Comparison of ENCODE assay signal across 17 cellular contexts in the genomic region with DNA sequence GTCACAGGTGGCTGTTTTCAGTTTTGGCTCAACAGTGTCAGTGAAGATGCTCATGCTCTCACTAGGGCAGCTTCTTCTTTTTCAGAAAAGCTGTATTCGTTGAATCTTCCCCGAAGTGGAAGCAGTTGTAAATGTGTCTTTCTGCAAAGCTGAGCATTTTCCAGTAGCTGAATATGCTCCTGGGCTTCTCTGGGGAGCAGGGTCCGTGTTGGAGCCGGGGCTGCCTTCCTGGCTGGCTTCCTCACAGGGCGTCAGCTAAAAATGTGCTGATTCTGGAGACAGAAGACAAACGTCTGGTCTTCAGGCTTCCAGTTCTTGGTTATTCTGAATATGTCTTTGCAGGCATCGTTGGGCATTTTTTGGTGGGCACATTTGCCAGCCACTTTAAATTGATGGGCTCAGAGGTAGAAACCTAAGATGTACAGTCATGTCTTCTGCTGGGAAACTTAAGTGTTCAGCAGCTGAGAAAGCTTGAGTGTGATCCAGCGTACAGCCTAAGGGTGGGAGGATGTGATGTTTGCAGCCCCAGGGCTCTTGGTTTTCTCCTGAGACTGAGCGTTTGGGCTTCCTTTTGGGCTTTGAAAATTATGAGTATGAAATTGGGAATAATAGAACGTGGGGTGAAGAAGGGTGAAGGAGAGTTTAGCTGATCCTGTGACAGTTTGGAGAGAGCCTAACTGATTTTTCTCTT. TPM values are rescaled to one million over a fixed set of nuclear protein-coding genes. Genes with fewer than 3 reads are reported as not detected.
DNase-seq lines count a peak whose midpoint lies in the region; ATAC-seq and TF ChIP-seq lines count a peak whose summit lies in the region.
"Had no signal": no experiment of that assay in that cellular context is flagged by ENCODE, and none has a peak within 500 bp of the region (broad histone marks: within the 10 kb centered on the region; RNA-seq: fewer than 3 reads in every experiment).

No MANE protein-coding gene starts in this region.

- no peaks in the 10 kb centered on the region for H3K9me3 ChIP-seq in right atrium auricular region
- H3K9me3 ChIP-seq in left ventricle myocardium inferior (replicated peaks): no peaks in the 10 kb centered on the region
- H3K9me3 ChIP-seq: pancreas had no signal

- in situ Hi-C loops in brain microvascular endothelial cell (cut with HindIII; ENCODE audit: low pct_ligation_motif_present, low sequenced_read_pairs): no loop called here

- H3K4me3 ChIP-seq in right atrium auricular region (no peak overlapping the region), left ventricle myocardium inferior (no peak overlapping the region), rectal smooth muscle tissue (ENCODE audit: low read length) (no peak overlapping the region), brain microvascular endothelial cell (ENCODE audit: low read depth, low read length) (no peak overlapping the region)
- H3K4me3 ChIP-seq: pancreas had no signal

- ATAC-seq in Right ventricle myocardium superior (ENCODE audit: poor library complexity): peak; percentile 54
- no peak for ATAC-seq in HG03097 (IDR thresholded peaks at IDR 0.05; ENCODE audit: low FRiP score, unreplicated experiment)
- no peak for ATAC-seq in HG03108 (IDR thresholded peaks at IDR 0.05; ENCODE audit: unreplicated experiment)
- ATAC-seq: esophagus mucosa had no signal

- TF ChIP-seq CTCF in right atrium auricular region (IDR thresholded peaks at IDR 0.05): no peak
- no peak for TF ChIP-seq CTCF in left ventricle myocardium inferior (IDR thresholded peaks at IDR 0.05; ENCODE audit: borderline replicate concordance)
- no peak for TF ChIP-seq CTCF in brain microvascular endothelial cell (IDR thresholded peaks at IDR 0.05; ENCODE audit: low read depth, low read length, missing control alignments)

- H3K36me3 ChIP-seq in right atrium auricular region: no peaks in the 10 kb centered on the region
- H3K36me3 ChIP-seq in left ventricle myocardium inferior: no peaks in the 10 kb centered on the region
- no peaks in the 10 kb centered on the region for H3K36me3 ChIP-seq in rectal smooth muscle tissue (ENCODE audit: control insufficient read depth, insufficient read depth, low read length)
- H3K36me3 ChIP-seq in brain microvascular endothelial cell (replicated peaks): no peaks in the 10 kb centered on the region
- H3K36me3 ChIP-seq: pancreas had no signal

- H3K4me1 ChIP-seq in right atrium auricular region: peaks cover 0 to 23% of the 10 kb centered on the region in 2 donors
- H3K4me1 ChIP-seq in left ventricle myocardium inferior: peaks cover 49% of the 10 kb centered on the region
- H3K4me1 ChIP-seq in rectal smooth muscle tissue (ENCODE audit: control insufficient read depth, insufficient read depth, low read length): peaks cover 37% of the 10 kb centered on the region

- H3K27me3 ChIP-seq in right atrium auricular region (no peaks in the 10 kb centered on the region), left ventricle myocardium inferior (ENCODE audit: low read depth) (no peaks in the 10 kb centered on the region), rectal smooth muscle tissue (ENCODE audit: control insufficient read depth, insufficient read depth, low read length) (no peaks in the 10 kb centered on the region), brain microvascular endothelial cell (replicated peaks) (no peaks in the 10 kb centered on the region)
- H3K27me3 ChIP-seq: pancreas had no signal

- intact Hi-C loops in Right ventricle myocardium superior (cut with DNase I): no loop called here
- intact Hi-C loops in left ventricle myocardium inferior (cut with micrococcal nuclease): no loop called here

- DNase-seq in Right ventricle myocardium superior (no peak), right atrium auricular region (ENCODE audit: low spot score) (no peak), left ventricle myocardium inferior (peak; percentile 25), brain microvascular endothelial cell (no peak), iPS-NIHi11 (ENCODE audit: low spot score) (no peak)
- DNase-seq: activated CD4-positive, CD25-positive, alpha-beta regulatory T cell treated with anti-CD3 and anti-CD28 coated beads, Interleukin-2, amount 50 U/mL, for 72 hours; activated T-cell treated with anti-CD3 and anti-CD28 coated beads, Interleukin-2, amount 50 U/mL, for 1 hour; KG1; NCI-H1436 treated with DMSO at 0.1 percent for 48 hours; NCI-H510A; stimulated activated CD8-positive, alpha-beta memory T cell treated with anti-CD3 and anti-CD28 coated beads, Interleukin-4, amount 100 ng/mL, for 48 hours; T-helper 1 cell had no signal

- peak overlapping the region in 1 of 2 donors; percentile 41 for H3K27ac ChIP-seq in right atrium auricular region
- peak overlapping the region; percentile 36 for H3K27ac ChIP-seq in left ventricle myocardium inferior (replicated peaks)
- peak overlapping the region; percentile 88 for H3K27ac ChIP-seq in rectal smooth muscle tissue (ENCODE audit: low read depth, low read length)
- H3K27ac ChIP-seq in brain microvascular endothelial cell: no peak overlapping the region

- H3K9ac ChIP-seq in rectal smooth muscle tissue (ENCODE audit: low read length): no peak overlapping the region

RNA-seq across cellular contexts. Expression of gene SETBP1, which starts 19.0 kb away (rescaled TPM):
- total RNA-seq in Right ventricle myocardium superior (6.3 TPM), right atrium auricular region (10 to 100 TPM in 1 of 2 donors, 1 to 10 TPM in 1; 7.8 to 13.4 TPM), left ventricle myocardium inferior (10.3 TPM)
